Comparison of ENCODE assay signal across 16 cellular contexts in genomic region chr16:65532218-65532617, GRCh38.
A peak's percentile ranks its signal among the peaks of the same experiment; 100 is the strongest.
DNase-seq lines count a peak whose midpoint lies in the region; TF ChIP-seq lines count a peak whose summit lies in the region.
"Had no signal": no experiment of that assay in that cellular context is flagged by ENCODE, and none has a peak within 500 bp of the region (broad histone marks: within the 10 kb centered on the region; RNA-seq: fewer than 3 reads in every experiment).

No MANE protein-coding gene starts in this region.

- no peaks in the 10 kb centered on the region for H3K4me1 ChIP-seq in MM.1S (ENCODE audit: low read length)
- H3K4me1 ChIP-seq in fibroblast of lung (ENCODE audit: control insufficient read depth, extremely low read depth, insufficient read depth, low read length) = no peaks in the 10 kb centered on the region
- H3K4me1 ChIP-seq in ovary (ENCODE audit: insufficient read depth) = peaks cover 1% of the 10 kb centered on the region
- no peaks in the 10 kb centered on the region for H3K4me1 ChIP-seq in CD4-positive, alpha-beta memory T cell (ENCODE audit: insufficient read depth, low read length)
- H3K4me1 ChIP-seq: adrenal gland; BLaER1 treated with 17β-estradiol and CSF1 and Interleukin-3, amounts not matched to agents 10 nM and 100 nM; colonic mucosa; upper lobe of left lung had no signal

- no peak for TF ChIP-seq POLR2A in ovary (IDR thresholded peaks at IDR 0.05)

- H3K4me2 ChIP-seq in MM.1S (ENCODE audit: low read depth, low read length) (peak overlapping the region; percentile 42), fibroblast of lung (ENCODE audit: extremely low read depth, insufficient read depth, low read length) (peak overlapping the region; percentile 80)
- H3K4me2 ChIP-seq: BLaER1 treated with 17β-estradiol and CSF1 and Interleukin-3, amounts not matched to agents 10 nM and 100 nM had no signal

- H3K9me3 ChIP-seq in MM.1S (replicated peaks; ENCODE audit: insufficient read depth, low read length) = no peaks in the 10 kb centered on the region
- H3K9me3 ChIP-seq in fibroblast of lung (ENCODE audit: control insufficient read depth, insufficient read depth, low read depth, low read length) = no peaks in the 10 kb centered on the region
- H3K9me3 ChIP-seq in ovary = no peaks in the 10 kb centered on the region
- no peaks in the 10 kb centered on the region for H3K9me3 ChIP-seq in CD4-positive, alpha-beta memory T cell (ENCODE audit: control insufficient read depth in 1 of 2, low read length in 2 of 2)
- H3K9me3 ChIP-seq: adrenal gland, colonic mucosa, upper lobe of left lung had no signal

- no peaks in the 10 kb centered on the region for H3K36me3 Mint-ChIP-seq in CD4-positive, alpha-beta memory T cell

- DNase-seq in AG20443 (ENCODE audit: low spot score) (peak; percentile 34), MM.1S (no peak), fibroblast of lung (ENCODE audit: low read depth in 2 of 2) (no peak), ovary (no peak), superior temporal gyrus (ENCODE audit: extremely low spot score) (no peak), GM03348 (ENCODE audit: low spot score) (no peak), NCI-H2107 treated with DMSO at 0.1 percent for 48 hours (lab: John Stamatoyannopoulos, UW; ENCODE audit: unreplicated experiment) (no peak)
- DNase-seq in CD4-positive, alpha-beta memory T cell = no peak
- DNase-seq: activated CD4-positive, alpha-beta T cell treated with anti-CD3 and anti-CD28 coated beads, Interleukin-2, amount 50 U/mL, for 1 hour; activated T-cell treated with anti-CD3 and anti-CD28 coated beads, Interleukin-2, amount 50 U/mL, for 48 hours; adrenal gland; colonic mucosa; stimulated activated CD4-positive, alpha-beta T cell treated with anti-CD3 and anti-CD28 coated beads, Interleukin-1b, Interleukin-23, amount 100 ng/mL, for 48 hours; T-helper 9 cell; upper lobe of left lung had no signal

- H2AFZ ChIP-seq in MM.1S (ENCODE audit: low read length) (0 out of 2 replicates have a peak overlapping the region, but pooled peaks have one; percentile 14), fibroblast of lung (ENCODE audit: low read length) (peak overlapping the region; percentile 61)

- CTCF ChIA-PET in CD4-positive, alpha-beta memory T cell (lab: Charles Lee; ENCODE audit: partially characterized antibody) = no interaction called here

- TF ChIP-seq CTCF in MM.1S (IDR thresholded peaks at IDR 0.05; ENCODE audit: low read length) (no peak), fibroblast of lung (conservative IDR thresholded peaks at IDR 0.05 in 1 of 2, IDR thresholded peaks at IDR 0.05 in 1 of 2; ENCODE audit: low read depth in 1 of 2, low read length in 2 of 2) (no peak), ovary (IDR thresholded peaks at IDR 0.05) (no peak)

- no peak overlapping the region for H3K9ac ChIP-seq in MM.1S (ENCODE audit: low read length)
- H3K9ac ChIP-seq in fibroblast of lung (ENCODE audit: insufficient read depth, low read length) = no peak overlapping the region
- H3K9ac ChIP-seq: BLaER1 treated with 17β-estradiol and CSF1 and Interleukin-3, amounts not matched to agents 10 nM and 100 nM had no signal

- H3K9me3 Mint-ChIP-seq in CD4-positive, alpha-beta memory T cell = peaks cover 2 to 18% (median 9%) of the 10 kb centered on the region in 8 donors

- WGBS in ovary, 3 donors = 5 to 25% (median 5%) methylated on average over 6 of the region's 6 CpGs

- H3K9me2 ChIP-seq in MM.1S (replicated peaks; ENCODE audit: insufficient read depth, low read length) = no peaks in the 10 kb centered on the region

- no peak overlapping the region for H3K27ac ChIP-seq in MM.1S (ENCODE audit: low read length)
- no peak overlapping the region for H3K27ac ChIP-seq in fibroblast of lung (ENCODE audit: insufficient read depth, low read length)
- peak overlapping the region in 1 of 2 donors; percentile 36 for H3K27ac ChIP-seq in ovary
- no peak overlapping the region for H3K27ac ChIP-seq in CD4-positive, alpha-beta memory T cell (ENCODE audit: low read depth, low read length)
- H3K27ac ChIP-seq: adrenal gland; BLaER1 treated with 17β-estradiol and CSF1 and Interleukin-3, amounts not matched to agents 10 nM and 100 nM; colonic mucosa had no signal

- no peaks in the 10 kb centered on the region for H4K20me1 ChIP-seq in MM.1S (ENCODE audit: insufficient read depth, low read length)
- no peaks in the 10 kb centered on the region for H4K20me1 ChIP-seq in fibroblast of lung (ENCODE audit: control insufficient read depth, extremely low read depth, insufficient read depth, low read length)
- H4K20me1 ChIP-seq: BLaER1 treated with 17β-estradiol and CSF1 and Interleukin-3, amounts not matched to agents 10 nM and 100 nM had no signal

- H3K79me2 ChIP-seq in MM.1S (ENCODE audit: low read length) (no peaks in the 10 kb centered on the region), fibroblast of lung (ENCODE audit: control insufficient read depth, insufficient read depth, low read length) (no peaks in the 10 kb centered on the region)

- no peaks in the 10 kb centered on the region for H3K4me1 Mint-ChIP-seq in CD4-positive, alpha-beta memory T cell

- no peak overlapping the region for H3K27ac Mint-ChIP-seq in CD4-positive, alpha-beta memory T cell

- H3F3A ChIP-seq in MM.1S (ENCODE audit: insufficient read depth, low read length) = no peaks in the 10 kb centered on the region

- no peak overlapping the region; the same call in 1 of the 2 replicates for H3K4me3 ChIP-seq in MM.1S (ENCODE audit: low read length)
- H3K4me3 ChIP-seq in fibroblast of lung (replicated peaks in 1 of 4; ENCODE audit: control extremely low read depth in 1 of 4, insufficient read depth in 1 of 4, low read depth in 3 of 4, low read length in 4 of 4) = peak overlapping the region; percentile 4 to 40 (median 20)
- peak overlapping the region; percentile 27 for H3K4me3 ChIP-seq in ovary
- no peak overlapping the region for H3K4me3 ChIP-seq in CD4-positive, alpha-beta memory T cell (ENCODE audit: low read length in 2 of 2)
- H3K4me3 ChIP-seq: adrenal gland; BLaER1 treated with 17β-estradiol and CSF1 and Interleukin-3, amounts not matched to agents 10 nM and 100 nM; colonic mucosa; upper lobe of left lung had no signal

- H3K27me3 Mint-ChIP-seq in CD4-positive, alpha-beta memory T cell = no peaks in the 10 kb centered on the region

- TF ChIP-seq EP300 in ovary (IDR thresholded peaks at IDR 0.05) = no peak

- no peaks in the 10 kb centered on the region for H3K36me3 ChIP-seq in MM.1S (replicated peaks; ENCODE audit: insufficient read depth, low read length)
- no peaks in the 10 kb centered on the region for H3K36me3 ChIP-seq in fibroblast of lung (ENCODE audit: control insufficient read depth, insufficient read depth, low read length)
- H3K36me3 ChIP-seq in ovary = no peaks in the 10 kb centered on the region
- H3K36me3 ChIP-seq in CD4-positive, alpha-beta memory T cell (ENCODE audit: insufficient read depth, low read length) = no peaks in the 10 kb centered on the region
- H3K36me3 ChIP-seq: adrenal gland; BLaER1 treated with 17β-estradiol and CSF1 and Interleukin-3, amounts not matched to agents 10 nM and 100 nM; colonic mucosa; upper lobe of left lung had no signal

- no peak overlapping the region for H3K4me3 Mint-ChIP-seq in CD4-positive, alpha-beta memory T cell

- intact Hi-C loops in ovary (cut with DNase I) = no loop called here
- intact Hi-C loops in CD4-positive, alpha-beta memory T cell (cut with micrococcal nuclease) = no loop called here

- H3K27me3 ChIP-seq in MM.1S (replicated peaks; ENCODE audit: insufficient read depth, low read length) (no peaks in the 10 kb centered on the region), fibroblast of lung (ENCODE audit: control insufficient read depth, insufficient read depth, low read length) (no peaks in the 10 kb centered on the region), ovary (no peaks in the 10 kb centered on the region)
- H3K27me3 ChIP-seq in CD4-positive, alpha-beta memory T cell (ENCODE audit: insufficient read depth, low read length) = no peaks in the 10 kb centered on the region
- H3K27me3 ChIP-seq: adrenal gland; BLaER1 treated with 17β-estradiol and CSF1 and Interleukin-3, amounts not matched to agents 10 nM and 100 nM; colonic mucosa; upper lobe of left lung had no signal

- POLR2A ChIA-PET in CD4-positive, alpha-beta memory T cell (lab: Charles Lee; ENCODE audit: partially characterized antibody) = no interaction called here

Comparison
In these comparisons a context has a peak if more than half of its experiments do, and no peak if none do; other contexts are left out.
1. H3K4me3 ChIP-seq: peak in fibroblast of lung (4 of 4) and ovary (single experiment); none in MM.1S (single experiment) and CD4-positive, alpha-beta memory T cell (0 of 2).